Comparison of ENCODE assay signal across 1 cellular context in the genomic region with DNA sequence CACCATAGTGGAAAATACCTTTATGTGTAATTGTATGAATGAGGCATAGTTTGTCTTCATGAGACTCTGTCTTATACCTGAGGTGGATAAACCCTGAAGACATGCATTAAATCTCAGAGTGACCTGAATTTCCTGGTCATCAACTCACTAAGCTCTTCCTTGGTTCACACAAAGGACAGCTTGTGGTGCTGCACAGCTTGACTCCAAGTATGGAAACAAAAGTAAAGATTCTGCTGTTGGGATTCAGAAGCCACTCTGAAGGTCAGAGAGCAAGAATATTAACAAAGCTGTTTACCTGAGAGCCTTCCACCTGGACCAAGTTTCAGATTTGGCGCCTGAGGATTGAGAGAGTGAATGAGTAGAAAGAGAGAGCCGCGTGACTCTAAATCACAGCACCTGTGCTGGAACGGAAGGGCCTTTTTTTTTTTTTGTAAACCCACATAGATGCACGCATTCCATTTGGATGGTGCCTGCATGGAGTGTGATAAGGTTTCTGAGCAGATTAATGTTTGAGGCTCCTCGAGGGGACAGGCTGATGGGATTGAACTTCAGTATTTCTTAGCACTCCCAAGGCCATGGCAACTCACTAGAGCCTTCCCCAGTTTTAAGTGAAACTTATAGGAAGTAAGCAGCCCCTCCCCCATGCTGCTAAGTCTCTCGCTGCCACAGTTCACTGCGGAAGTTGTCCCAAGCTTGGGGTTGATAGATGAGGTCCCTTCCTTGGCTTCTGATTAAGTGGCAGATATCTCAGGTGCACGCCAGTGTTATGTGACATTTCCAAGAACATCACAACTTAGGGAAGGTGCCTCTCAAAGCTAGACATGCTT.
TF ChIP-seq lines count a peak whose summit lies in the region.

No MANE protein-coding gene starts in this region.

TF ChIP-seq in K562, 482 proteins besides CTCF, POLR2A, EP300 and RAD21:
- TF ChIP-seq CBFA2T3 (IDR thresholded peaks at IDR 0.05), result peak; percentile 49
- TF ChIP-seq ZNF12 (CRISPR knock-in tag; IDR thresholded peaks at IDR 0.05), result no peak
- no peak for TF ChIP-seq XRCC4 (IDR thresholded peaks at IDR 0.05; ENCODE audit: extremely low read depth, insufficient read depth, insufficient read length)
- TF ChIP-seq NUFIP1 (IDR thresholded peaks at IDR 0.05; ENCODE audit: partially characterized antibody), result no peak
- TF ChIP-seq, protein P1, sequence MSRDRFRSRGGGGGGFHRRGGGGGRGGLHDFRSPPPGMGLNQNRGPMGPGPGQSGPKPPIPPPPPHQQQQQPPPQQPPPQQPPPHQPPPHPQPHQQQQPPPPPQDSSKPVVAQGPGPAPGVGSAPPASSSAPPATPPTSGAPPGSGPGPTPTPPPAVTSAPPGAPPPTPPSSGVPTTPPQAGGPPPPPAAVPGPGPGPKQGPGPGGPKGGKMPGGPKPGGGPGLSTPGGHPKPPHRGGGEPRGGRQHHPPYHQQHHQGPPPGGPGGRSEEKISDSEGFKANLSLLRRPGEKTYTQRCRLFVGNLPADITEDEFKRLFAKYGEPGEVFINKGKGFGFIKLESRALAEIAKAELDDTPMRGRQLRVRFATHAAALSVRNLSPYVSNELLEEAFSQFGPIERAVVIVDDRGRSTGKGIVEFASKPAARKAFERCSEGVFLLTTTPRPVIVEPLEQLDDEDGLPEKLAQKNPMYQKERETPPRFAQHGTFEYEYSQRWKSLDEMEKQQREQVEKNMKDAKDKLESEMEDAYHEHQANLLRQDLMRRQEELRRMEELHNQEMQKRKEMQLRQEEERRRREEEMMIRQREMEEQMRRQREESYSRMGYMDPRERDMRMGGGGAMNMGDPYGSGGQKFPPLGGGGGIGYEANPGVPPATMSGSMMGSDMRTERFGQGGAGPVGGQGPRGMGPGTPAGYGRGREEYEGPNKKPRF (IDR thresholded peaks at IDR 0.05; ENCODE audit: low read depth, low read length), result no peak
- no peak for TF ChIP-seq FOSL1 (tag; conservative IDR thresholded peaks at IDR 0.05)
- TF ChIP-seq IFI16 (CRISPR knock-in tag; IDR thresholded peaks at IDR 0.05), result no peak
- no peak for TF ChIP-seq TFAM (CRISPR knock-in tag; conservative IDR thresholded peaks at IDR 0.05)
- TF ChIP-seq, protein P2, sequence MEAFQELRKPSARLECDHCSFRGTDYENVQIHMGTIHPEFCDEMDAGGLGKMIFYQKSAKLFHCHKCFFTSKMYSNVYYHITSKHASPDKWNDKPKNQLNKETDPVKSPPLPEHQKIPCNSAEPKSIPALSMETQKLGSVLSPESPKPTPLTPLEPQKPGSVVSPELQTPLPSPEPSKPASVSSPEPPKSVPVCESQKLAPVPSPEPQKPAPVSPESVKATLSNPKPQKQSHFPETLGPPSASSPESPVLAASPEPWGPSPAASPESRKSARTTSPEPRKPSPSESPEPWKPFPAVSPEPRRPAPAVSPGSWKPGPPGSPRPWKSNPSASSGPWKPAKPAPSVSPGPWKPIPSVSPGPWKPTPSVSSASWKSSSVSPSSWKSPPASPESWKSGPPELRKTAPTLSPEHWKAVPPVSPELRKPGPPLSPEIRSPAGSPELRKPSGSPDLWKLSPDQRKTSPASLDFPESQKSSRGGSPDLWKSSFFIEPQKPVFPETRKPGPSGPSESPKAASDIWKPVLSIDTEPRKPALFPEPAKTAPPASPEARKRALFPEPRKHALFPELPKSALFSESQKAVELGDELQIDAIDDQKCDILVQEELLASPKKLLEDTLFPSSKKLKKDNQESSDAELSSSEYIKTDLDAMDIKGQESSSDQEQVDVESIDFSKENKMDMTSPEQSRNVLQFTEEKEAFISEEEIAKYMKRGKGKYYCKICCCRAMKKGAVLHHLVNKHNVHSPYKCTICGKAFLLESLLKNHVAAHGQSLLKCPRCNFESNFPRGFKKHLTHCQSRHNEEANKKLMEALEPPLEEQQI (IDR thresholded peaks at IDR 0.05), result no peak
- TF ChIP-seq ZNF239 (CRISPR knock-in tag; IDR thresholded peaks at IDR 0.05), result no peak
- TF ChIP-seq, protein P3, sequence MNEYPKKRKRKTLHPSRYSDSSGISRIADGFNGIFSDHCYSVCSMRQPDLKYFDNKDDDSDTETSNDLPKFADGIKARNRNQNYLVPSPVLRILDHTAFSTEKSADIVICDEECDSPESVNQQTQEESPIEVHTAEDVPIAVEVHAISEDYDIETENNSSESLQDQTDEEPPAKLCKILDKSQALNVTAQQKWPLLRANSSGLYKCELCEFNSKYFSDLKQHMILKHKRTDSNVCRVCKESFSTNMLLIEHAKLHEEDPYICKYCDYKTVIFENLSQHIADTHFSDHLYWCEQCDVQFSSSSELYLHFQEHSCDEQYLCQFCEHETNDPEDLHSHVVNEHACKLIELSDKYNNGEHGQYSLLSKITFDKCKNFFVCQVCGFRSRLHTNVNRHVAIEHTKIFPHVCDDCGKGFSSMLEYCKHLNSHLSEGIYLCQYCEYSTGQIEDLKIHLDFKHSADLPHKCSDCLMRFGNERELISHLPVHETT (CRISPR knock-in tag; conservative IDR thresholded peaks at IDR 0.05 in 1 of 2, IDR thresholded peaks at IDR 0.05 in 1 of 2), result no peak
- TF ChIP-seq NRF1 (conservative IDR thresholded peaks at IDR 0.05 in 1 of 2, IDR thresholded peaks at IDR 0.05 in 1 of 2), result no peak
- TF ChIP-seq TCF3 (CRISPR knock-in tag; IDR thresholded peaks at IDR 0.05), result no peak
- no peak for TF ChIP-seq MTA3 (IDR thresholded peaks at IDR 0.05; ENCODE audit: borderline replicate concordance)
- no peak for TF ChIP-seq ZBTB17 (CRISPR knock-in tag; IDR thresholded peaks at IDR 0.05)
- no peak for TF ChIP-seq CBX2 (IDR thresholded peaks at IDR 0.05; ENCODE audit: insufficient read depth, low read length, poor library complexity, severe bottlenecking)
- TF ChIP-seq, protein P4, sequence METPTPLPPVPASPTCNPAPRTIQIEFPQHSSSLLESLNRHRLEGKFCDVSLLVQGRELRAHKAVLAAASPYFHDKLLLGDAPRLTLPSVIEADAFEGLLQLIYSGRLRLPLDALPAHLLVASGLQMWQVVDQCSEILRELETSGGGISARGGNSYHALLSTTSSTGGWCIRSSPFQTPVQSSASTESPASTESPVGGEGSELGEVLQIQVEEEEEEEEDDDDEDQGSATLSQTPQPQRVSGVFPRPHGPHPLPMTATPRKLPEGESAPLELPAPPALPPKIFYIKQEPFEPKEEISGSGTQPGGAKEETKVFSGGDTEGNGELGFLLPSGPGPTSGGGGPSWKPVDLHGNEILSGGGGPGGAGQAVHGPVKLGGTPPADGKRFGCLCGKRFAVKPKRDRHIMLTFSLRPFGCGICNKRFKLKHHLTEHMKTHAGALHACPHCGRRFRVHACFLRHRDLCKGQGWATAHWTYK (CRISPR knock-in tag; IDR thresholded peaks at IDR 0.05), result no peak
- TF ChIP-seq TEAD4 (IDR thresholded peaks at IDR 0.05; ENCODE audit: low read length), result 0 out of 2 replicates have a peak, but pooled peaks have one; percentile 19
- TF ChIP-seq TEAD4 (CRISPR knock-in tag; IDR thresholded peaks at IDR 0.05; ENCODE audit: borderline replicate concordance), result no peak
- TF ChIP-seq SP2 (IDR thresholded peaks at IDR 0.05; ENCODE audit: extremely low read depth, low read depth, low read length, poor library complexity, severe bottlenecking), result no peak
- TF ChIP-seq GATAD2B (IDR thresholded peaks at IDR 0.05; ENCODE audit: borderline replicate concordance), result no peak
- no peak for TF ChIP-seq SMARCC2 (IDR thresholded peaks at IDR 0.05; ENCODE audit: low read depth)
- peak; percentile 34; the same call in 1 of the 2 replicates for TF ChIP-seq ZNF384 (IDR thresholded peaks at IDR 0.05; ENCODE audit: low read depth, low read length)
- no peak for TF ChIP-seq NFIC (IDR thresholded peaks at IDR 0.05)
- TF ChIP-seq HDGF (IDR thresholded peaks at IDR 0.05), result no peak
- TF ChIP-seq KDM1A (IDR thresholded peaks at IDR 0.05), result 0 out of 4 replicates have a peak, but pooled peaks of 1 of the 2 experiments have one; percentile 11
- TF ChIP-seq, protein P5, sequence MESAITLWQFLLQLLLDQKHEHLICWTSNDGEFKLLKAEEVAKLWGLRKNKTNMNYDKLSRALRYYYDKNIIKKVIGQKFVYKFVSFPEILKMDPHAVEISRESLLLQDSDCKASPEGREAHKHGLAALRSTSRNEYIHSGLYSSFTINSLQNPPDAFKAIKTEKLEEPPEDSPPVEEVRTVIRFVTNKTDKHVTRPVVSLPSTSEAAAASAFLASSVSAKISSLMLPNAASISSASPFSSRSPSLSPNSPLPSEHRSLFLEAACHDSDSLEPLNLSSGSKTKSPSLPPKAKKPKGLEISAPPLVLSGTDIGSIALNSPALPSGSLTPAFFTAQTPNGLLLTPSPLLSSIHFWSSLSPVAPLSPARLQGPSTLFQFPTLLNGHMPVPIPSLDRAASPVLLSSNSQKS (CRISPR knock-in tag; IDR thresholded peaks at IDR 0.05), result no peak
- TF ChIP-seq, protein P6, sequence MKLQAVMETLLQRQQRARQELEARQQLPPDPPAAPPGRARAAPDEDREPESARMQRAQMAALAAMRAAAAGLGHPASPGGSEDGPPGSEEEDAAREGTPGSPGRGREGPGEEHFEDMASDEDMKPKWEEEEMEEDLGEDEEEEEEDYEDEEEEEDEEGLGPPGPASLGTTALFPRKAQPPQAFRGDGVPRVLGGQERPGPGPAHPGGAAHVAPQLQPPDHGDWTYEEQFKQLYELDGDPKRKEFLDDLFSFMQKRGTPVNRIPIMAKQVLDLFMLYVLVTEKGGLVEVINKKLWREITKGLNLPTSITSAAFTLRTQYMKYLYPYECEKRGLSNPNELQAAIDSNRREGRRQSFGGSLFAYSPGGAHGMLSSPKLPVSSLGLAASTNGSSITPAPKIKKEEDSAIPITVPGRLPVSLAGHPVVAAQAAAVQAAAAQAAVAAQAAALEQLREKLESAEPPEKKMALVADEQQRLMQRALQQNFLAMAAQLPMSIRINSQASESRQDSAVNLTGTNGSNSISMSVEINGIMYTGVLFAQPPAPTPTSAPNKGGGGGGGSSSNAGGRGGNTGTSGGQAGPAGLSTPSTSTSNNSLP (IDR thresholded peaks at IDR 0.05; ENCODE audit: borderline replicate concordance, low read depth, low read length), result no peak
- no peak for TF ChIP-seq MYBL2 (IDR thresholded peaks at IDR 0.05; ENCODE audit: low read depth)
- TF ChIP-seq MYBL2 (CRISPR knock-in tag; IDR thresholded peaks at IDR 0.05; ENCODE audit: borderline replicate concordance), result no peak
- no peak for TF ChIP-seq ZKSCAN8 (CRISPR knock-in tag; IDR thresholded peaks at IDR 0.05)
- TF ChIP-seq RCOR1 (IDR thresholded peaks at IDR 0.05; ENCODE audit: borderline replicate concordance in 1 of 2, low read depth in 2 of 2, low read length in 2 of 2), result peak in 1 of 2 experiments; percentile 53; a peak in 1 of 4 replicates
- TF ChIP-seq SPI1 (IDR thresholded peaks at IDR 0.05; ENCODE audit: borderline replicate concordance, low read depth, low read length), result peak; percentile 6; the same call in 1 of the 2 replicates
- TF ChIP-seq, protein P7, sequence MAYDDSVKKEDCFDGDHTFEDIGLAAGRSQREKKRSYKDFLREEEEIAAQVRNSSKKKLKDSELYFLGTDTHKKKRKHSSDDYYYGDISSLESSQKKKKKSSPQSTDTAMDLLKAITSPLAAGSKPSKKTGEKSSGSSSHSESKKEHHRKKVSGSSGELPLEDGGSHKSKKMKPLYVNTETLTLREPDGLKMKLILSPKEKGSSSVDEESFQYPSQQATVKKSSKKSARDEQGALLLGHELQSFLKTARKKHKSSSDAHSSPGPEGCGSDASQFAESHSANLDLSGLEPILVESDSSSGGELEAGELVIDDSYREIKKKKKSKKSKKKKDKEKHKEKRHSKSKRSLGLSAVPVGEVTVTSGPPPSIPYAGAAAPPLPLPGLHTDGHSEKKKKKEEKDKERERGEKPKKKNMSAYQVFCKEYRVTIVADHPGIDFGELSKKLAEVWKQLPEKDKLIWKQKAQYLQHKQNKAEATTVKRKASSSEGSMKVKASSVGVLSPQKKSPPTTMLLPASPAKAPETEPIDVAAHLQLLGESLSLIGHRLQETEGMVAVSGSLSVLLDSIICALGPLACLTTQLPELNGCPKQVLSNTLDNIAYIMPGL (CRISPR knock-in tag; IDR thresholded peaks at IDR 0.05), result no peak
- no peak for TF ChIP-seq OTX1 (CRISPR knock-in tag; IDR thresholded peaks at IDR 0.05)
- TF ChIP-seq RUNX1 (IDR thresholded peaks at IDR 0.05; ENCODE audit: low read depth), result no peak
- TF ChIP-seq FOXM1 (IDR thresholded peaks at IDR 0.05; ENCODE audit: low read depth), result no peak
- TF ChIP-seq FOXM1 (CRISPR knock-in tag; IDR thresholded peaks at IDR 0.05; ENCODE audit: low read depth), result no peak
